19 cellular contexts compared by ENCODE assay signal in the genomic region with DNA sequence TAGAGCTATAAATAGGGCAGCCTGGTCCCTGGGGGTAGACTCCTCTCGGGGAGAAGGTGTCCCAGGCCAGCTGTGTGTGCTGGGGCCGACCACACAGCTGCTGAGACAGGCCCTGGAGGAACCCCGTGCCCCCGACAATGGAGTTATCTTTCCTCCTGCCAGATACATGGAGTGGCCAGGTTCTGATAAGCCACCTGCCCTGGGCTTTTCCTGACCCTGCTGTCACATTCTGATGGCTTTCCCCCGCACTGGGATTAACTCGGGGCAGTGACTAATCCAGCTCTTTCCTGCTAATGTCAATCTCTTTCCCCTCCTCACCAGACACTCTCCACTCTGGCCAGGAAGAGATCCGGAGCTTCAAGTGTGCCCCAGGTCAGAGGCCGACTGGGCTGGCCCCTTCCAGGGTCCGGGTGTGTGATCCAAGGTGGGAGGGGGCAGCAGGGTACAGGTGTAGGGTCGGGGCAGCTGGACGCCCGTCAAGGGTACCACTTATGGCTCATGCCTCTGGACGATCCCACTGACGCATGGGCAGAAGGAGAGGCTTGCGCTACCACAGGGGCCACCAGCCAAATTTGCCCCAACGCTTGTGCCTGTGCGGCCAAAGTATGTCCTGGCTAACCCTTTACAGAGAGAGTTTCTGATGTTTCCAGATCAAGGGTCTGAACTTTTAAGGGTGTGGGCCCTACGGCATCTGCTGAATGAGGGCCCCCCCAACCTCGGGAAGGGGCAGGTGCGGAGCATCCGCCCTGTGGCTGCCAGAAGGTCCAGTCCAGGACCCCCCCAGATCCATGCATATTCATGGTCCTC. TPM values are rescaled to one million over a fixed set of nuclear protein-coding genes. Genes with fewer than 3 reads are reported as not detected.
DNase-seq lines count a peak whose midpoint lies in the region; ATAC-seq, FAIRE-seq and TF ChIP-seq lines count a peak whose summit lies in the region.
"Had no signal": no experiment of that assay in that cellular context is flagged by ENCODE, and none has a peak within 500 bp of the region (broad histone marks: within the 10 kb centered on the region; RNA-seq: fewer than 3 reads in every experiment).

No MANE protein-coding gene starts in this region.

- intact Hi-C loops in left cardiac atrium (cut with DNase I), result no loop called here
- intact Hi-C loops in left lung (cut with DNase I), result no loop called here
- intact Hi-C loops in spleen (cut with DNase I; ENCODE audit: low total_unique reads), result no loop called here

- H3K9me3 ChIP-seq in cardiac muscle cell (ENCODE audit: low read depth) (no peaks in the 10 kb centered on the region), left lung (no peaks in the 10 kb centered on the region), spleen (no peaks in the 10 kb centered on the region), small intestine (ENCODE audit: control insufficient read depth, low read depth) (no peaks in the 10 kb centered on the region)
- H3K9me3 ChIP-seq: Caco-2, prostate gland, stomach had no signal

- no peak for TF ChIP-seq CTCF in cardiac muscle cell (IDR thresholded peaks at IDR 0.05; ENCODE audit: low read depth, low read length)
- no peak for TF ChIP-seq CTCF in left lung (IDR thresholded peaks at IDR 0.05)
- no peak for TF ChIP-seq CTCF in spleen (IDR thresholded peaks at IDR 0.05 in 8 of 11, conservative IDR thresholded peaks at IDR 0.05 in 3 of 11)
- TF ChIP-seq CTCF in brain microvascular endothelial cell (IDR thresholded peaks at IDR 0.05; ENCODE audit: low read depth, low read length, missing control alignments), result no peak

- H3K27me3 ChIP-seq in cardiac muscle cell (no peaks in the 10 kb centered on the region), left lung (peaks cover 0 to 24% of the 10 kb centered on the region in 2 donors), spleen (replicated peaks in 1 of 7) (peaks cover 0 to 26% (median 0%) of the 10 kb centered on the region in 7 donors), brain microvascular endothelial cell (replicated peaks) (no peaks in the 10 kb centered on the region), small intestine (ENCODE audit: control insufficient read depth in 2 of 2, insufficient read depth in 2 of 2, low read length in 2 of 2) (no peaks in the 10 kb centered on the region)

- H3K27ac ChIP-seq in cardiac muscle cell (peak overlapping the region; percentile 58), left lung (no peak overlapping the region), spleen (no peak overlapping the region), brain microvascular endothelial cell (no peak overlapping the region), small intestine (ENCODE audit: low read depth in 1 of 2, low read length in 1 of 2) (no peak overlapping the region)
- H3K27ac ChIP-seq: prostate gland, stomach had no signal

- no peak overlapping the region for H3K4me3 ChIP-seq in cardiac muscle cell
- H3K4me3 ChIP-seq in left lung, result no peak overlapping the region
- no peak overlapping the region for H3K4me3 ChIP-seq in spleen
- H3K4me3 ChIP-seq in brain microvascular endothelial cell (ENCODE audit: low read depth, low read length), result no peak overlapping the region
- H3K4me3 ChIP-seq in small intestine (ENCODE audit: low read depth in 1 of 2, low read length in 2 of 2), result no peak overlapping the region
- H3K4me3 ChIP-seq: prostate gland, stomach had no signal

- FAIRE-seq in small intestine (lab: Jason Lieb, UNC), result no peak

- ATAC-seq in left cardiac atrium, result no peak
- ATAC-seq in left lung, result no peak
- ATAC-seq in HG02981 (IDR thresholded peaks at IDR 0.05; ENCODE audit: unreplicated experiment), result no peak
- ATAC-seq: activated CD4-positive, alpha-beta T cell treated with anti-CD3 and anti-CD28 coated beads for 36 hours; activated T-cell treated with anti-CD3 and anti-CD28 coated beads, Interleukin-2, amount 50 U/mL, for 4 hours; left colon had no signal

- DNase-seq in cardiac muscle cell (ENCODE audit: low read depth in 1 of 2, low spot score in 1 of 2) (peak in 1 of 2 donors; percentile 55), left cardiac atrium (no peak), UCSD-AML1 (lab: John Stamatoyannopoulos, UW; ENCODE audit: unreplicated experiment) (peak; percentile 60), left lung (peak; percentile 25 to 54), spleen (peak; percentile 41), brain microvascular endothelial cell (no peak), small intestine (no peak)
- DNase-seq: activated CD4-positive, alpha-beta T cell treated with anti-CD3 and anti-CD28 coated beads for 36 hours; activated T-cell treated with anti-CD3 and anti-CD28 coated beads, Interleukin-2, amount 50 U/mL, for 4 hours; EL; hypothalamus; Kasumi-1; NCI-H1436 treated with DMSO at 0.1 percent for 48 hours; SIG-M5; stomach had no signal

- in situ Hi-C loops in brain microvascular endothelial cell (cut with HindIII; ENCODE audit: low pct_ligation_motif_present, low sequenced_read_pairs), result no loop called here

- H3K4me1 ChIP-seq in cardiac muscle cell (ENCODE audit: low read depth) (peaks cover 19% of the 10 kb centered on the region), left lung (no peaks in the 10 kb centered on the region), spleen (peaks cover 0 to 6% (median 0%) of the 10 kb centered on the region in 6 donors), small intestine (ENCODE audit: control insufficient read depth in 2 of 2, insufficient read depth in 1 of 2, low read depth in 1 of 2, low read length in 1 of 2) (no peaks in the 10 kb centered on the region)
- H3K4me1 ChIP-seq: prostate gland had no signal

- WGBS in spleen, 5 donors, result 64 to 83% (median 78%) methylated on average over 19 to 21 of the region's 21 CpGs
- 53 to 72% (median 65%) methylated on average over 21 of the region's 21 CpGs for WGBS in small intestine, 3 donors

- no peaks in the 10 kb centered on the region for H3K36me3 ChIP-seq in cardiac muscle cell
- H3K36me3 ChIP-seq in left lung, result no peaks in the 10 kb centered on the region
- no peaks in the 10 kb centered on the region for H3K36me3 ChIP-seq in spleen
- no peaks in the 10 kb centered on the region for H3K36me3 ChIP-seq in brain microvascular endothelial cell (replicated peaks)
- H3K36me3 ChIP-seq in small intestine (ENCODE audit: control insufficient read depth in 2 of 2, insufficient read depth in 2 of 2, low read length in 2 of 2), result no peaks in the 10 kb centered on the region
- H3K36me3 ChIP-seq: prostate gland, stomach had no signal

- no peak for TF ChIP-seq POLR2A in spleen (IDR thresholded peaks at IDR 0.05)

RNA-seq across cellular contexts. Expression of gene COL5A1, which starts 20.6 kb away (rescaled TPM):
- 75.5 and 129 TPM in 2 replicates for total RNA-seq in cardiac muscle cell
- polyA plus RNA-seq in cardiac muscle cell, result 34.5 and 50.7 TPM in 2 replicates
- 10 to 100 TPM; 29.8 to 35.2 TPM for total RNA-seq in left cardiac atrium
- total RNA-seq in left lung, result 100 to 1,000 TPM; 205 to 357 TPM
- total RNA-seq in spleen, result 10 to 100 TPM; 14.6 to 50.6 (median 28.9) TPM
- 10 to 100 TPM in 1 of 3 donors, 1 to 10 TPM in 2; 2.6 to 12.2 (median 3.1) TPM for polyA plus RNA-seq in spleen
- 1 to 10 TPM in 2 of 3 donors, under 1 TPM in 1; 0.22 to 9.5 (median 1.4) TPM for polyA plus RNA-seq in small intestine

Comparison
In these comparisons a context has a peak if more than half of its experiments do, and no peak if none do; other contexts are left out.
1. DNase-seq: peak in UCSD-AML1 (single experiment), left lung (2 of 2) and spleen (single experiment); none in left cardiac atrium (single experiment), brain microvascular endothelial cell (single experiment) and small intestine (single experiment).